In genomic region chr6:111487656-111488055, GRCh38 we compare ENCODE assay signal across 8 cellular contexts. TPM values are rescaled to one million over a fixed set of nuclear protein-coding genes. Genes with fewer than 3 reads are reported as not detected.
A peak's percentile ranks its signal among the peaks of the same experiment; 100 is the strongest.
DNase-seq lines count a peak whose midpoint lies in the region; ATAC-seq and TF ChIP-seq lines count a peak whose summit lies in the region.
"Had no signal": no experiment of that assay in that cellular context is flagged by ENCODE, and none has a peak within 500 bp of the region (broad histone marks: within the 10 kb centered on the region; RNA-seq: fewer than 3 reads in every experiment).

No MANE protein-coding gene starts in this region.

- intact Hi-C loops in ovary (cut with DNase I): loop anchor here in 3 of 4 donors (10.0 kb wide), 3 partner anchors 57 to 117 kb away; partner anchors contain the start of gene TRAF3IP2 (in 1 of the 3)

- H3K4me1 ChIP-seq in trophoblast cell (ENCODE audit: control insufficient read depth in 1 of 2, insufficient read depth in 2 of 2, low read length in 2 of 2): no peaks in the 10 kb centered on the region
- peaks cover 2% of the 10 kb centered on the region for H3K4me1 ChIP-seq in ovary (ENCODE audit: insufficient read depth)

- no peak overlapping the region for H2AFZ ChIP-seq in trophoblast cell (ENCODE audit: insufficient read depth, low read length, poor library complexity)

- peaks cover 18% of the 10 kb centered on the region for H3K79me1 ChIP-seq in trophoblast cell (ENCODE audit: low read length)

- no peak for TF ChIP-seq EP300 in ovary (IDR thresholded peaks at IDR 0.05)

- H3K4me3 ChIP-seq in trophoblast cell (ENCODE audit: low read depth, low read length): no peak overlapping the region
- H3K4me3 ChIP-seq in ovary: no peak overlapping the region

- H3K18ac ChIP-seq in trophoblast cell (ENCODE audit: low read length): no peak overlapping the region

- no peak overlapping the region for H3K4me2 ChIP-seq in trophoblast cell (ENCODE audit: low read length)

- no peak overlapping the region for H3K9ac ChIP-seq in trophoblast cell (ENCODE audit: low read length)

- H3K14ac ChIP-seq in trophoblast cell (ENCODE audit: low read length): no peak overlapping the region

- no peaks in the 10 kb centered on the region for H3K9me3 ChIP-seq in trophoblast cell (ENCODE audit: insufficient read depth, low read depth, low read length)
- no peaks in the 10 kb centered on the region for H3K9me3 ChIP-seq in ovary

- no peaks in the 10 kb centered on the region for H3K36me3 ChIP-seq in trophoblast cell (ENCODE audit: control insufficient read depth in 1 of 2, insufficient read depth in 2 of 2, low read length in 2 of 2)
- no peaks in the 10 kb centered on the region for H3K36me3 ChIP-seq in ovary

- no peak overlapping the region for H2BK120ac ChIP-seq in trophoblast cell (ENCODE audit: insufficient read depth, low read length, poor library complexity)

- peaks cover 10% of the 10 kb centered on the region for H3K79me2 ChIP-seq in trophoblast cell (ENCODE audit: control insufficient read depth, insufficient read depth, low read length, poor library complexity)

- no peak for DNase-seq in activated CD4-positive, alpha-beta memory T cell treated with anti-CD3 and anti-CD28 coated beads, Interleukin-2, amount 10 ng/mL, durations not matched to agents 7 days and 5 days
- peak in 1 of 2 donors; percentile 23 for DNase-seq in trophoblast cell
- no peak for DNase-seq in ovary
- no peak for DNase-seq in UCSD-AML1 (lab: John Stamatoyannopoulos, UW; ENCODE audit: unreplicated experiment)
- DNase-seq in stimulated activated CD8-positive, alpha-beta memory T cell treated with anti-CD3 and anti-CD28 coated beads, Interleukin-4, amount 100 ng/mL, for 48 hours: no peak
- DNase-seq: head of caudate nucleus had no signal

- H3K27ac ChIP-seq in trophoblast cell (ENCODE audit: low read depth, low read length): no peak overlapping the region
- no peak overlapping the region for H3K27ac ChIP-seq in ovary

- no peak overlapping the region for H2AK5ac ChIP-seq in trophoblast cell (ENCODE audit: low read length)

- H3K27me3 Mint-ChIP-seq in activated CD4-positive, alpha-beta memory T cell treated with anti-CD3 and anti-CD28 coated beads, Interleukin-2, amount 10 ng/mL, durations not matched to agents 7 days and 5 days: no peaks in the 10 kb centered on the region

- H3K23ac ChIP-seq in trophoblast cell (ENCODE audit: low read length): no peak overlapping the region

- H3K9me3 Mint-ChIP-seq in activated CD4-positive, alpha-beta memory T cell treated with anti-CD3 and anti-CD28 coated beads, Interleukin-2, amount 10 ng/mL, durations not matched to agents 7 days and 5 days: no peaks in the 10 kb centered on the region

- no peak overlapping the region for H4K8ac ChIP-seq in trophoblast cell (ENCODE audit: low read depth, low read length)

- peak overlapping the region; percentile 29 for H3K4me3 Mint-ChIP-seq in activated CD4-positive, alpha-beta memory T cell treated with anti-CD3 and anti-CD28 coated beads, Interleukin-2, amount 10 ng/mL, durations not matched to agents 7 days and 5 days

- H4K91ac ChIP-seq in trophoblast cell (ENCODE audit: low read depth, low read length): no peak overlapping the region

- H3K4ac ChIP-seq in trophoblast cell (ENCODE audit: low read depth, low read length): peak overlapping the region; percentile 17

- H3K4me1 Mint-ChIP-seq in activated CD4-positive, alpha-beta memory T cell treated with anti-CD3 and anti-CD28 coated beads, Interleukin-2, amount 10 ng/mL, durations not matched to agents 7 days and 5 days: peaks cover 38% of the 10 kb centered on the region

- H2BK5ac ChIP-seq in trophoblast cell (ENCODE audit: low read depth, low read length, poor library complexity): no peak overlapping the region

- CTCF ChIA-PET in activated CD4-positive, alpha-beta memory T cell treated with anti-CD3 and anti-CD28 coated beads, Interleukin-2, amount 10 ng/mL, durations not matched to agents 7 days and 5 days (lab: Charles Lee): interaction anchor here (0.9 to 1.7 kb wide), 3 partner anchors 10 to 229 kb away, joined by 3 to 7 read pairs (median 4); a partner anchor contains a TSS

- TF ChIP-seq POLR2A in ovary (IDR thresholded peaks at IDR 0.05): no peak

- H3K27me3 ChIP-seq in trophoblast cell (ENCODE audit: insufficient read depth, low read length): no peaks in the 10 kb centered on the region
- H3K27me3 ChIP-seq in ovary: no peaks in the 10 kb centered on the region

- WGBS in trophoblast cell (ENCODE audit: extremely low coverage, insufficient coverage, insufficient read length): no CpG with 5 or more reads among the region's 1 CpG
- WGBS in ovary, 3 donors: 89 to 100% (median 97%) methylated on average over 1 of the region's 1 CpG

- ATAC-seq in GM18868 (IDR thresholded peaks at IDR 0.05; ENCODE audit: unreplicated experiment): peak; percentile 30
- ATAC-seq in HG03108 (IDR thresholded peaks at IDR 0.05; ENCODE audit: unreplicated experiment): peak; percentile 23

- peak overlapping the region; percentile 90 for H3K27ac Mint-ChIP-seq in activated CD4-positive, alpha-beta memory T cell treated with anti-CD3 and anti-CD28 coated beads, Interleukin-2, amount 10 ng/mL, durations not matched to agents 7 days and 5 days

- H4K12ac ChIP-seq in trophoblast cell (ENCODE audit: low read depth, low read length): no peak overlapping the region

- POLR2A ChIA-PET in activated CD4-positive, alpha-beta memory T cell treated with anti-CD3 and anti-CD28 coated beads, Interleukin-2, amount 10 ng/mL, durations not matched to agents 7 days and 5 days (lab: Charles Lee): interaction anchor here (0.8 to 5.5 kb wide), 6 partner anchors 9 to 674 kb away, joined by 3 to 80 read pairs (median 4); partner anchors contain the start of gene TRAF3IP2

- no peak overlapping the region for H2BK12ac ChIP-seq in trophoblast cell (ENCODE audit: low read length)

- TF ChIP-seq CTCF in ovary (IDR thresholded peaks at IDR 0.05): no peak

- peaks cover 17% of the 10 kb centered on the region for H3K36me3 Mint-ChIP-seq in activated CD4-positive, alpha-beta memory T cell treated with anti-CD3 and anti-CD28 coated beads, Interleukin-2, amount 10 ng/mL, durations not matched to agents 7 days and 5 days (ENCODE audit: low read depth)

RNA-seq across cellular contexts. Expression of gene REV3L, which starts 4.6 kb away (rescaled TPM):
- total RNA-seq in activated CD4-positive, alpha-beta memory T cell treated with anti-CD3 and anti-CD28 coated beads, Interleukin-2, amount 10 ng/mL, durations not matched to agents 7 days and 5 days: 10 to 100 TPM; 19.8 to 22.9 TPM
- 8.7 TPM in 2 replicates for polyA plus RNA-seq in trophoblast cell (2013)
- total RNA-seq in ovary: 10 to 100 TPM; 23.9 to 55.2 (median 35.2) TPM
- polyA plus RNA-seq in ovary: 10 to 100 TPM in 1 of 2 donors, 1 to 10 TPM in 1; 8.5 to 13.0 TPM
